In the genomic region with DNA sequence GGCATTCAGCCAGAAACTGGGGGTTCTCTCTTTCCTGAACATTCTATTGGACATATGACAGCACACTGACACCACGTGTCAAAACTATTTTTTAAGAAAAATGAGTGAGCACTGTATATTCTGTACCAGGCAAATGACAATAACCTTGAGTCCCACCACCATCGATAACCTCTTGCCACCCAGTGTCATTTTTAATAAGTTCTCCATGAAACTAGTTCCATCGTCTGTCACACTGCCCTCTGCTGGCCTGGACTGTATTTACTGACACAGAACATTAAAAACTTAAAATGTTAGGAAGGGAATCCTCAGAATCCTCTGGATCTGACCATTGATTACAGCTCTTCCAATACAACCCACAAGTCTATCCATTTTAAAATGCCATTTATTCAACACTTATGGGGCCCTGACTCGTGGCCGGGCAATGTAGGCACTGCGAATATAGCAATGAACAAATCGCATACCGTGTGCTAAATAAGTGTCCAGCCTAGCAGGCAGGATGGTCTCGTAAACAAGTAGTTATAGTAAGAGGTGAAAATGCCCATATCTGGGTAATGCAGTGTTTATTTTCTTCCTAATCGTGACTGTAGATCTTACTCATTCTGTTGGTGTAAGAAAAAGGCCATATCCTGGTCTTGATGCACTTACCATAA, we compare ENCODE assay signal across 8 cellular contexts. TPM values are rescaled to one million over a fixed set of nuclear protein-coding genes. Genes with fewer than 3 reads are reported as not detected.
DNase-seq lines count a peak whose midpoint lies in the region; ATAC-seq, FAIRE-seq and TF ChIP-seq lines count a peak whose summit lies in the region.

No MANE protein-coding gene starts in this region.

- no peaks in the 10 kb centered on the region for H3K9me1 ChIP-seq in K562 (ENCODE audit: control insufficient read depth, insufficient read depth, low read length)

- H3K27ac ChIP-seq in CD8-positive, alpha-beta T cell (ENCODE audit: low read depth, low read length): no peak overlapping the region
- H3K27ac ChIP-seq in RWPE1 (no peak overlapping the region), K562 (ENCODE audit: extremely low read depth, low read depth, low read length) (no peak overlapping the region)

- H3K27ac Mint-ChIP-seq in CD8-positive, alpha-beta T cell: no peak overlapping the region

- intact Hi-C loops in CD8-positive, alpha-beta T cell (cut with DNase I, micrococcal nuclease): loop anchor here in 1 of 2 experiments (2.0 kb wide), 1 partner anchor 498 kb away; no protein-coding TSS in a partner anchor
- intact Hi-C loops in K562 (cut with micrococcal nuclease): loop anchor here (1.0 kb wide), 1 partner anchor 111 kb away; no protein-coding TSS in a partner anchor

- peak; percentile 21 for TF ChIP-seq CTCF in CD8-positive, alpha-beta T cell (IDR thresholded peaks at IDR 0.05)
- TF ChIP-seq CTCF in RWPE1 (conservative IDR thresholded peaks at IDR 0.05; ENCODE audit: low read depth) (peak; percentile 75), K562 (IDR thresholded peaks at IDR 0.05 in 2 of 3, conservative IDR thresholded peaks at IDR 0.05 in 1 of 3; ENCODE audit: insufficient read depth in 2 of 3, low read depth in 1 of 3, low read length in 3 of 3) (peak; percentile 56 to 72 (median 65); a peak in 5 of 6 replicates)

- no peaks in the 10 kb centered on the region for H3K9me3 Mint-ChIP-seq in CD8-positive, alpha-beta T cell

- H3K9ac ChIP-seq in K562 (ENCODE audit: insufficient read depth in 1 of 2, low read depth in 2 of 2, low read length in 2 of 2): no peak overlapping the region

- 13% methylated on average over 10 of the region's 10 CpGs for WGBS in K562 (ENCODE audit: insufficient coverage, low coverage, missing lambda C conversion rate)

- H3K4me2 ChIP-seq in K562 (ENCODE audit: insufficient read depth, low read length): no peak overlapping the region

- in situ Hi-C loops in HAP-1 (cut with MboI; ENCODE audit: low sequenced_read_pairs) (no loop called here), K562 (cut with MboI) (loop anchor here (25.0 kb wide), 1 partner anchor 492 kb away; a partner anchor contains a TSS)

- no peak overlapping the region for H3K4me3 ChIP-seq in CD8-positive, alpha-beta T cell (ENCODE audit: low read depth, low read length)
- H3K4me3 ChIP-seq in HAP-1: no peak overlapping the region
- no peak overlapping the region for H3K4me3 ChIP-seq in K562

- H3K9me3 ChIP-seq in CD8-positive, alpha-beta T cell (ENCODE audit: low read length): no peaks in the 10 kb centered on the region
- H3K9me3 ChIP-seq in HAP-1 (no peaks in the 10 kb centered on the region), K562 (replicated peaks; ENCODE audit: control insufficient read depth, insufficient read depth, low read depth, low read length) (no peaks in the 10 kb centered on the region)

- H3K36me3 Mint-ChIP-seq in CD8-positive, alpha-beta T cell: no peaks in the 10 kb centered on the region

- CTCF ChIA-PET in CD8-positive, alpha-beta T cell (lab: Charles Lee): no interaction called here
- CTCF ChIA-PET in RWPE1 (lab: Yijun Ruan, JAX) (interaction anchor here (0.5 to 1.0 kb wide), 2 partner anchors 30 to 95 kb away, joined by 3 read pairs; no protein-coding TSS in a partner anchor), K562 (lab: Yijun Ruan, JAX; ENCODE audit: low intra/inter-chr PET ratio) (interaction anchor here (1.9 kb wide), 1 partner anchor 496 kb away, joined by 7 read pairs; no protein-coding TSS in a partner anchor)

- TF ChIP-seq EP300 in K562 (IDR thresholded peaks at IDR 0.05; ENCODE audit: low read length): no peak

- H2AFZ ChIP-seq in K562 (ENCODE audit: low read depth, low read length): no peak overlapping the region

- TF ChIP-seq RAD21 in K562 (CRISPR knock-in tag; conservative IDR thresholded peaks at IDR 0.05 in 1 of 2, IDR thresholded peaks at IDR 0.05 in 1 of 2): peak; percentile 21 to 54; a peak in 3 of 4 replicates

- H3K27me3 ChIP-seq in CD8-positive, alpha-beta T cell (ENCODE audit: insufficient read depth, low read length): no peaks in the 10 kb centered on the region
- H3K27me3 ChIP-seq in HAP-1 (ENCODE audit: low read depth) (no peaks in the 10 kb centered on the region), K562 (ENCODE audit: control insufficient read depth in 2 of 2, insufficient read depth in 2 of 2, low read length in 2 of 2) (no peaks in the 10 kb centered on the region)

- H3K79me2 ChIP-seq in K562 (ENCODE audit: control insufficient read depth, insufficient read depth, low read length): no peaks in the 10 kb centered on the region

- no TSS peak for BruUV-seq in K562 (replicated peaks; lab: Mats Ljungman, UMichigan)

- peak; percentile 80 for FAIRE-seq in K562 (lab: Jason Lieb, UNC)

- H3K4me1 ChIP-seq in CD8-positive, alpha-beta T cell (ENCODE audit: insufficient read depth, low read length): no peaks in the 10 kb centered on the region
- H3K4me1 ChIP-seq in HAP-1 (peaks cover 8% of the 10 kb centered on the region), K562 (replicated peaks in 1 of 2; ENCODE audit: control insufficient read depth in 2 of 2, insufficient read depth in 2 of 2, low read length in 2 of 2) (no peaks in the 10 kb centered on the region)

- no peaks in the 10 kb centered on the region for H4K20me1 ChIP-seq in K562 (replicated peaks; ENCODE audit: control insufficient read depth, insufficient read depth, low read length)

- POLR2A ChIA-PET in CD8-positive, alpha-beta T cell (lab: Charles Lee): no interaction called here
- POLR2A ChIA-PET in RWPE1 (lab: Yijun Ruan, JAX; ENCODE audit: low non-redundant PET) (no interaction called here), K562 (lab: Yijun Ruan, JAX) (no interaction called here)

- H3K36me3 ChIP-seq in CD8-positive, alpha-beta T cell (ENCODE audit: insufficient read depth, low read length): no peaks in the 10 kb centered on the region
- H3K36me3 ChIP-seq in HAP-1 (replicated peaks) (no peaks in the 10 kb centered on the region), K562 (ENCODE audit: control insufficient read depth, insufficient read depth, low read length) (no peaks in the 10 kb centered on the region)

- DNase-seq in CD8-positive, alpha-beta T cell: peak in 5 of 7 experiments; percentile 6 to 37 (median 14)
- peak; percentile 53 to 84 for DNase-seq in HAP-1 (ENCODE audit: low spot score in 2 of 2)
- peak; percentile 19 for DNase-seq in RWPE1 (ENCODE audit: low spot score)
- peak; percentile 20 to 59 (median 30) for DNase-seq in K562 (ENCODE audit: extremely low read depth in 1 of 4, low spot score in 3 of 4)
- peak; percentile 57 for DNase-seq in inferior parietal cortex (ENCODE audit: extremely low spot score)
- peak; percentile 4 to 21 for DNase-seq in stimulated activated CD4-positive, alpha-beta T cell treated with anti-CD3 and anti-CD28 coated beads, Interleukin-1b, Interleukin-23, amount 100 ng/mL, for 4 hours (ENCODE audit: low read depth in 2 of 2)

- no peak for ATAC-seq in CD8-positive, alpha-beta T cell
- ATAC-seq in K562 (peak; percentile 67; the same call in 2 of the 3 replicates), HG03095 (IDR thresholded peaks at IDR 0.05; ENCODE audit: unreplicated experiment) (no peak), GM18873 (IDR thresholded peaks at IDR 0.05; ENCODE audit: low FRiP score, unreplicated experiment) (no peak)

- no peak overlapping the region for H3K4me3 Mint-ChIP-seq in CD8-positive, alpha-beta T cell

- H3K27me3 Mint-ChIP-seq in CD8-positive, alpha-beta T cell (ENCODE audit: low read depth): peaks cover 2% of the 10 kb centered on the region

- H3K4me1 Mint-ChIP-seq in CD8-positive, alpha-beta T cell (ENCODE audit: low read depth): no peaks in the 10 kb centered on the region

- no peak for TF ChIP-seq POLR2A in K562 (conservative IDR thresholded peaks at IDR 0.05)

TF ChIP-seq in K562, 482 proteins besides CTCF, POLR2A, EP300 and RAD21:
- TF ChIP-seq, protein P1, sequence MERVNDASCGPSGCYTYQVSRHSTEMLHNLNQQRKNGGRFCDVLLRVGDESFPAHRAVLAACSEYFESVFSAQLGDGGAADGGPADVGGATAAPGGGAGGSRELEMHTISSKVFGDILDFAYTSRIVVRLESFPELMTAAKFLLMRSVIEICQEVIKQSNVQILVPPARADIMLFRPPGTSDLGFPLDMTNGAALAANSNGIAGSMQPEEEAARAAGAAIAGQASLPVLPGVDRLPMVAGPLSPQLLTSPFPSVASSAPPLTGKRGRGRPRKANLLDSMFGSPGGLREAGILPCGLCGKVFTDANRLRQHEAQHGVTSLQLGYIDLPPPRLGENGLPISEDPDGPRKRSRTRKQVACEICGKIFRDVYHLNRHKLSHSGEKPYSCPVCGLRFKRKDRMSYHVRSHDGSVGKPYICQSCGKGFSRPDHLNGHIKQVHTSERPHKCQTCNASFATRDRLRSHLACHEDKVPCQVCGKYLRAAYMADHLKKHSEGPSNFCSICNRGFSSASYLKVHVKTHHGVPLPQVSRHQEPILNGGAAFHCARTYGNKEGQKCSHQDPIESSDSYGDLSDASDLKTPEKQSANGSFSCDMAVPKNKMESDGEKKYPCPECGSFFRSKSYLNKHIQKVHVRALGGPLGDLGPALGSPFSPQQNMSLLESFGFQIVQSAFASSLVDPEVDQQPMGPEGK (CRISPR knock-in tag; IDR thresholded peaks at IDR 0.05; ENCODE audit: borderline replicate concordance): no peak
- TF ChIP-seq HMG20A (CRISPR knock-in tag; conservative IDR thresholded peaks at IDR 0.05) (no peak), NFIC (IDR thresholded peaks at IDR 0.05) (peak; percentile 56)

RNA-seq across cellular contexts. Expression of a gene that starts 35.9 kb away (rescaled TPM):
- total RNA-seq in CD8-positive, alpha-beta T cell: not detected
- total RNA-seq in K562 (2011; cell fraction: chromatin; rRNA removed; ENCODE audit: low replicate concordance): 0.09 TPM in 1 of 2 replicates, not detected in the other
- total RNA-seq in K562 (2011; cell fraction: nucleolus; rRNA removed): not detected in 2 replicates
- total RNA-seq in K562 (2011; cell fraction: nucleoplasm; rRNA removed): 0.08 TPM in 1 of 2 replicates, not detected in the other
- total RNA-seq in K562 (2014; rRNA removed) (not detected in 2 replicates), K562 (2014; rRNA removed; fragmentation: Illumina TruSeq; extraction: Trizol) (not detected in 2 replicates), K562 (2015; rRNA removed; fragmentation: Illumina TruSeq; extraction: Trizol) (not detected in 2 replicates), K562 (2021) (0.09 TPM in 1 of 2 replicates, not detected in the other)
- polyA plus RNA-seq in K562 (2011; rRNA removed) (not detected in 2 replicates), K562 (2014; fragmentation: Illumina TruSeq; extraction: Trizol) (not detected in 2 replicates), K562 (2014; fragmentation: Nextera tagmentation; extraction: Ambion mirVana) (1 to 10 TPM; 1.8 to 2.2 TPM), K562 (2014; rRNA removed) (not detected in 2 replicates)
- polyA plus RNA-seq in K562 (2011; cell fraction: cytosol; rRNA removed): not detected in 2 replicates
- polyA plus RNA-seq in K562 (2011; cell fraction: nucleus; rRNA removed): not detected in 2 replicates
- polyA plus RNA-seq in K562 (2012): 0.57 and 0.65 TPM in 2 replicates
- 0.11 TPM in 1 of 2 replicates, not detected in the other for polyA minus RNA-seq in K562 (2011; rRNA and poly(A)+ RNA removed)
- polyA minus RNA-seq in K562 (2011; cell fraction: cytosol; rRNA and poly(A)+ RNA removed): not detected in 2 replicates
- polyA minus RNA-seq in K562 (2011; cell fraction: nucleus; rRNA and poly(A)+ RNA removed): not detected in 2 replicates

Comparison
In these comparisons a context has a peak if more than half of its experiments do, and no peak if none do; other contexts are left out.
1. DNase-seq: peak in every context shown above with its lines; median percentile 68 in HAP-1; 57 in inferior parietal cortex; 30 in K562; 19 in RWPE1; 14 in CD8-positive, alpha-beta T cell; 12 in stimulated activated CD4-positive, alpha-beta T cell treated with anti-CD3 and anti-CD28 coated beads, Interleukin-1b, Interleukin-23, amount 100 ng/mL, for 4 hours.
2. CTCF ChIP-seq: peak in every context shown above with its lines; median percentile 75 in RWPE1; 65 in K562; 21 in CD8-positive, alpha-beta T cell.